Comparison of ENCODE assay signal across 1 cellular context in genomic region chr16:12544477-12545291, GRCh38.
TF ChIP-seq lines count a peak whose summit lies in the region.

No MANE protein-coding gene starts in this region.

TF ChIP-seq in GM12878, 131 proteins besides CTCF, POLR2A, EP300 and RAD21 (continued from another document and continues in another):
- TF ChIP-seq ZBTB40 (IDR thresholded peaks at IDR 0.05; ENCODE audit: borderline replicate concordance) (no peak), TCF7 (IDR thresholded peaks at IDR 0.05; ENCODE audit: borderline replicate concordance) (no peak), SUPT20H (IDR thresholded peaks at IDR 0.05; ENCODE audit: borderline replicate concordance, control insufficient read depth, low read depth, low read length) (no peak), GABPA (IDR thresholded peaks at IDR 0.05; ENCODE audit: low read depth) (no peak), STAT1 (conservative IDR thresholded peaks at IDR 0.05) (no peak), POU2F2 (IDR thresholded peaks at IDR 0.05; ENCODE audit: borderline replicate concordance, low read depth, low read length) (no peak), TCF3 (IDR thresholded peaks at IDR 0.05; ENCODE audit: borderline replicate concordance, insufficient read depth, low read depth, low read length) (no peak), IKZF1 (conservative IDR thresholded peaks at IDR 0.05) (no peak), HSF1 (IDR thresholded peaks at IDR 0.05; ENCODE audit: low read depth, low read length) (no peak), MLLT1 (IDR thresholded peaks at IDR 0.05) (peak; percentile 62), TARDBP (IDR thresholded peaks at IDR 0.05; ENCODE audit: borderline replicate concordance) (no peak), SP1 (IDR thresholded peaks at IDR 0.05; ENCODE audit: low read depth, low read length) (no peak), ASH2L (IDR thresholded peaks at IDR 0.05; ENCODE audit: borderline replicate concordance, low read depth) (no peak), POLR2AphosphoS2 (IDR thresholded peaks at IDR 0.05; ENCODE audit: low read depth, low read length) (no peak), E2F8 (IDR thresholded peaks at IDR 0.05; ENCODE audit: low read depth, partially characterized antibody) (no peak), ELK1 (IDR thresholded peaks at IDR 0.05; ENCODE audit: low read depth, low read length) (peak; percentile 73; the same call in 1 of the 2 replicates), WRNIP1 (IDR thresholded peaks at IDR 0.05; ENCODE audit: borderline replicate concordance, low read depth, low read length) (no peak), SMARCA5 (IDR thresholded peaks at IDR 0.05) (peak; percentile 45; the same call in 1 of the 2 replicates), ZNF687 (IDR thresholded peaks at IDR 0.05) (no peak), ZBTB11 (CRISPR knock-in tag; IDR thresholded peaks at IDR 0.05) (no peak), SREBF2 (IDR thresholded peaks at IDR 0.05; ENCODE audit: low read length) (no peak), ATF2 (IDR thresholded peaks at IDR 0.05; ENCODE audit: low read length) (no peak), PKNOX1 (IDR thresholded peaks at IDR 0.05) (no peak), TAF1 (IDR thresholded peaks at IDR 0.05; ENCODE audit: borderline replicate concordance, low read depth, low read length) (no peak), CBX3 (IDR thresholded peaks at IDR 0.05; ENCODE audit: borderline replicate concordance, low read depth) (no peak), CHD2 (IDR thresholded peaks at IDR 0.05; ENCODE audit: borderline replicate concordance, low read depth, low read length) (no peak), PAX8 (IDR thresholded peaks at IDR 0.05) (no peak), NBN (IDR thresholded peaks at IDR 0.05) (no peak), USF2 (IDR thresholded peaks at IDR 0.05; ENCODE audit: borderline replicate concordance, low read depth, low read length) (no peak), MEF2A (IDR thresholded peaks at IDR 0.05; ENCODE audit: insufficient read depth, low read depth, low read length) (no peak), ATF3 (IDR thresholded peaks at IDR 0.05; ENCODE audit: borderline replicate concordance, extremely low read depth, low read depth, low read length) (no peak), BRCA1 (IDR thresholded peaks at IDR 0.05; ENCODE audit: low read depth, low read length) (no peak)
